Comparison of ENCODE assay signal across 25 cellular contexts in genomic region chr4:188113156-188113555, GRCh38. TPM values are rescaled to one million over a fixed set of nuclear protein-coding genes. Genes with fewer than 3 reads are reported as not detected.
"Had no signal": no experiment of that assay in that cellular context is flagged by ENCODE, and none has a peak within 500 bp of the region (broad histone marks: within the 10 kb centered on the region; RNA-seq: fewer than 3 reads in every experiment).

No MANE protein-coding gene starts in this region.

- H3K27me3 Mint-ChIP-seq: activated B cell treated with CpG ODN at 0.5 μM for 24 hours; activated CD4-positive, alpha-beta memory T cell treated with anti-CD3 and anti-CD28 coated beads for 36 hours; activated CD8-positive, alpha-beta memory T cell treated with anti-CD3 and anti-CD28 coated beads, Interleukin-2, amount 10 ng/mL, durations not matched to agents 7 days and 5 days; activated naive CD8-positive, alpha-beta T cell; natural killer cell treated with Interleukin-12 subunit alpha and Interleukin-12 subunit beta and Interleukin-15 and Interleukin-18, amount 100 ng/mL, for 72 hours; stimulated activated naive B cell treated with anti-CD40 and anti-IgM and Interleukin-4, amounts not matched to agents 10 μg/mL and 1 μg/mL and 100 μg/mL, for 72 hours had no signal

- H3K79me2 ChIP-seq: parathyroid adenoma had no signal

- H3K9ac ChIP-seq: parathyroid adenoma had no signal

- ATAC-seq: activated CD8-positive, alpha-beta memory T cell treated with anti-CD3 and anti-CD28 coated beads, Interleukin-2, amount 10 ng/mL, durations not matched to agents 7 days and 5 days; left lobe of liver; natural killer cell treated with Interleukin-12 subunit alpha and Interleukin-12 subunit beta and Interleukin-15 and Interleukin-18, amount 100 ng/mL, for 72 hours; stimulated activated naive B cell treated with anti-CD40 and anti-IgM and Interleukin-4, amounts not matched to agents 10 μg/mL and 1 μg/mL and 100 μg/mL, for 72 hours; upper lobe of right lung had no signal

- FAIRE-seq: endothelial cell of umbilical vein, kidney, TTC549 had no signal

- H3K36me3 Mint-ChIP-seq: activated CD4-positive, alpha-beta memory T cell treated with anti-CD3 and anti-CD28 coated beads for 36 hours; activated naive CD8-positive, alpha-beta T cell; mesothelial cell of epicardium; stimulated activated naive B cell treated with anti-CD40 and anti-IgM and Interleukin-4, amounts not matched to agents 10 μg/mL and 1 μg/mL and 100 μg/mL, for 72 hours had no signal

- DNase-seq: activated B cell treated with CpG ODN at 0.5 μM for 24 hours; activated CD4-positive, alpha-beta memory T cell treated with anti-CD3 and anti-CD28 coated beads for 36 hours; activated CD4-positive, alpha-beta T cell treated with anti-CD3 and anti-CD28 coated beads for 4 hours; activated CD8-positive, alpha-beta memory T cell treated with anti-CD3 and anti-CD28 coated beads, Interleukin-2, amount 10 ng/mL, durations not matched to agents 7 days and 5 days; dermis blood vessel endothelial cell; effector memory CD4-positive, alpha-beta T cell; foreskin fibroblast; glutamatergic neuron; kidney; sigmoid colon; spleen; stimulated activated naive B cell treated with anti-CD40 and anti-IgM and Interleukin-4, amounts not matched to agents 10 μg/mL and 1 μg/mL and 100 μg/mL, for 72 hours; upper lobe of right lung had no signal

- H3K9me3 Mint-ChIP-seq: mesothelial cell of epicardium had no signal

- H3K4me1 Mint-ChIP-seq: activated B cell treated with CpG ODN at 0.5 μM for 24 hours; activated CD8-positive, alpha-beta memory T cell treated with anti-CD3 and anti-CD28 coated beads, Interleukin-2, amount 10 ng/mL, durations not matched to agents 7 days and 5 days; stimulated activated naive B cell treated with anti-CD40 and anti-IgM and Interleukin-4, amounts not matched to agents 10 μg/mL and 1 μg/mL and 100 μg/mL, for 72 hours had no signal

- H3K27me3 ChIP-seq: neutrophil, sigmoid colon, spleen, upper lobe of right lung had no signal

- H3K27ac ChIP-seq: neutrophil, parathyroid adenoma, sigmoid colon, spleen, thoracic aorta, upper lobe of right lung had no signal

- H3K36me3 ChIP-seq: neutrophil, sigmoid colon, spleen, thoracic aorta, upper lobe of right lung had no signal

- H3K27ac Mint-ChIP-seq: activated B cell treated with CpG ODN at 0.5 μM for 24 hours; activated CD4-positive, alpha-beta memory T cell treated with anti-CD3 and anti-CD28 coated beads for 36 hours; activated CD8-positive, alpha-beta memory T cell treated with anti-CD3 and anti-CD28 coated beads, Interleukin-2, amount 10 ng/mL, durations not matched to agents 7 days and 5 days; activated naive CD8-positive, alpha-beta T cell; mesothelial cell of epicardium; natural killer cell treated with Interleukin-12 subunit alpha and Interleukin-12 subunit beta and Interleukin-15 and Interleukin-18, amount 100 ng/mL, for 72 hours; stimulated activated naive B cell treated with anti-CD40 and anti-IgM and Interleukin-4, amounts not matched to agents 10 μg/mL and 1 μg/mL and 100 μg/mL, for 72 hours; T-helper 2 cell treated with Interferon-gamma antibody and Interleukin-4, amounts not matched to agents 5 μg/mL and 100 μg/mL, for 36 hours had no signal

- H2AFZ ChIP-seq: parathyroid adenoma had no signal

- H3K4me3 Mint-ChIP-seq: activated B cell treated with CpG ODN at 0.5 μM for 24 hours; activated CD4-positive, alpha-beta memory T cell treated with anti-CD3 and anti-CD28 coated beads for 36 hours; activated CD8-positive, alpha-beta memory T cell treated with anti-CD3 and anti-CD28 coated beads, Interleukin-2, amount 10 ng/mL, durations not matched to agents 7 days and 5 days; activated naive CD8-positive, alpha-beta T cell; mesothelial cell of epicardium; natural killer cell treated with Interleukin-12 subunit alpha and Interleukin-12 subunit beta and Interleukin-15 and Interleukin-18, amount 100 ng/mL, for 72 hours; stimulated activated naive B cell treated with anti-CD40 and anti-IgM and Interleukin-4, amounts not matched to agents 10 μg/mL and 1 μg/mL and 100 μg/mL, for 72 hours; T-helper 2 cell treated with Interferon-gamma antibody and Interleukin-4, amounts not matched to agents 5 μg/mL and 100 μg/mL, for 36 hours had no signal

- H3K4me1 ChIP-seq: parathyroid adenoma, sigmoid colon, spleen, upper lobe of right lung had no signal

- H3K4me3 ChIP-seq: lung, sigmoid colon, spleen, thoracic aorta, upper lobe of right lung had no signal

- H3K9me3 ChIP-seq: neutrophil, sigmoid colon, thoracic aorta, upper lobe of right lung had no signal

RNA-seq across cellular contexts. Expression of gene TRIML2, which starts 3.8 kb away (rescaled TPM):
- total RNA-seq: activated B cell treated with CpG ODN at 0.5 μM for 24 hours; activated CD4-positive, alpha-beta memory T cell treated with anti-CD3 and anti-CD28 coated beads for 36 hours; activated CD8-positive, alpha-beta memory T cell treated with anti-CD3 and anti-CD28 coated beads, Interleukin-2, amount 10 ng/mL, durations not matched to agents 7 days and 5 days; cardiac septum; endothelial cell of umbilical vein; kidney; left lobe of liver; lung; mesothelial cell of epicardium; natural killer cell treated with Interleukin-12 subunit alpha and Interleukin-12 subunit beta and Interleukin-15 and Interleukin-18, amount 100 ng/mL, for 72 hours; sigmoid colon; spleen; thoracic aorta; upper lobe of right lung had no signal
- polyA plus RNA-seq: sigmoid colon, spleen had no signal

RNA-seq across cellular contexts. Expression of gene TRIML1, which starts 26.1 kb away (rescaled TPM):
- total RNA-seq: activated B cell treated with CpG ODN at 0.5 μM for 24 hours; activated CD4-positive, alpha-beta memory T cell treated with anti-CD3 and anti-CD28 coated beads for 36 hours; activated CD8-positive, alpha-beta memory T cell treated with anti-CD3 and anti-CD28 coated beads, Interleukin-2, amount 10 ng/mL, durations not matched to agents 7 days and 5 days; cardiac septum; dermis blood vessel endothelial cell; endothelial cell of umbilical vein; kidney; left lobe of liver; lung; mesothelial cell of epicardium; natural killer cell treated with Interleukin-12 subunit alpha and Interleukin-12 subunit beta and Interleukin-15 and Interleukin-18, amount 100 ng/mL, for 72 hours; sigmoid colon; spleen; thoracic aorta; upper lobe of right lung had no signal
- polyA plus RNA-seq: endothelial cell of umbilical vein, lung, sigmoid colon, spleen had no signal
